19 cellular contexts compared by ENCODE assay signal in genomic region chr20:52102126-52102525, GRCh38.
DNase-seq lines count a peak whose midpoint lies in the region; ATAC-seq, FAIRE-seq and TF ChIP-seq lines count a peak whose summit lies in the region.
"Had no signal": no experiment of that assay in that cellular context is flagged by ENCODE, and none has a peak within 500 bp of the region (broad histone marks: within the 10 kb centered on the region; RNA-seq: fewer than 3 reads in every experiment).

No MANE protein-coding gene starts in this region.

- FAIRE-seq in astrocyte (lab: Jason Lieb, UNC), result no peak
- FAIRE-seq: D721Med, GM12892, GM18507, H1 had no signal

- POLR2A ChIA-PET in IMR-90 (lab: Charles Lee; ENCODE audit: unreplicated experiment), result interaction anchor here (0.6 kb wide), 1 partner anchor 8 kb away, joined by 3 read pairs; no protein-coding TSS in a partner anchor
- POLR2A ChIA-PET in HEK293T (lab: Yijun Ruan, JAX), result no interaction called here

- H3K9me3 Mint-ChIP-seq in astrocyte (ENCODE audit: unreplicated experiment), result no peaks in the 10 kb centered on the region
- H3K9me3 Mint-ChIP-seq: CD4-positive, alpha-beta T cell; H9 had no signal

- no peaks in the 10 kb centered on the region for H4K20me1 ChIP-seq in BLaER1 treated with 17β-estradiol and CSF1 and Interleukin-3, amounts not matched to agents 10 nM and 100 nM
- H4K20me1 ChIP-seq in IMR-90 (ENCODE audit: insufficient read depth, low read length) (peaks cover 4% of the 10 kb centered on the region; the same call in 1 of the 2 replicates), astrocyte (ENCODE audit: insufficient read depth, low read length) (peaks cover 37% of the 10 kb centered on the region)

- H3K27me3 ChIP-seq in BLaER1 treated with 17β-estradiol and CSF1 and Interleukin-3, amounts not matched to agents 10 nM and 100 nM, result no peaks in the 10 kb centered on the region
- H3K27me3 ChIP-seq in IMR-90 (ENCODE audit: control insufficient read depth, insufficient read depth, low read length), result peaks cover 12% of the 10 kb centered on the region
- no peaks in the 10 kb centered on the region for H3K27me3 ChIP-seq in astrocyte (ENCODE audit: insufficient read depth, low read length)

- peaks cover 30% of the 10 kb centered on the region for H3K27me3 Mint-ChIP-seq in astrocyte (ENCODE audit: low read depth, unreplicated experiment)

- no peak overlapping the region for H2AFZ ChIP-seq in IMR-90 (replicated peaks; ENCODE audit: low read length, poor library complexity)
- no peak overlapping the region for H2AFZ ChIP-seq in astrocyte (ENCODE audit: low read depth, low read length)

- H3K14ac ChIP-seq in IMR-90 (replicated peaks; ENCODE audit: low read depth, low read length), result no peak overlapping the region

- dilution Hi-C loops in IMR-90 (cut with HindIII; ENCODE audit: low sequenced_read_pairs, unreplicated experiment), result no loop called here

- H3K9me3 ChIP-seq in BLaER1 treated with 17β-estradiol and CSF1 and Interleukin-3, amounts not matched to agents 10 nM and 100 nM (replicated peaks in 1 of 11), result peaks cover 0 to 17% (median 8%) of the 10 kb centered on the region in 11 experiments; a peak in 10 of 22 replicates
- no peaks in the 10 kb centered on the region for H3K9me3 ChIP-seq in IMR-90 (ENCODE audit: control insufficient read depth, insufficient read depth, low read length)
- no peaks in the 10 kb centered on the region for H3K9me3 ChIP-seq in astrocyte (ENCODE audit: insufficient read depth, low read depth, low read length)

- no peak overlapping the region for H3K27ac Mint-ChIP-seq in astrocyte (ENCODE audit: unreplicated experiment)
- H3K27ac Mint-ChIP-seq: B cell; CD4-positive, alpha-beta T cell; H9 had no signal

- peak overlapping the region in 8 of 11 experiments; percentile 9 to 97 (median 90); a peak in 10 of 22 replicates for H3K4me2 ChIP-seq in BLaER1 treated with 17β-estradiol and CSF1 and Interleukin-3, amounts not matched to agents 10 nM and 100 nM
- H3K4me2 ChIP-seq in IMR-90 (ENCODE audit: low read depth, low read length), result no peak overlapping the region
- H3K4me2 ChIP-seq in astrocyte (ENCODE audit: low read length), result peak overlapping the region; percentile 100
- H3K4me2 ChIP-seq: KMS-11 had no signal

- H3K18ac ChIP-seq in IMR-90 (ENCODE audit: low read depth, low read length), result no peak overlapping the region

- no peak overlapping the region for H2BK120ac ChIP-seq in IMR-90 (ENCODE audit: low read depth, low read length)

- peak overlapping the region; percentile 34 for H3K4me3 Mint-ChIP-seq in astrocyte (ENCODE audit: unreplicated experiment)
- H3K4me3 Mint-ChIP-seq: CD4-positive, alpha-beta T cell had no signal

- peaks cover 40% of the 10 kb centered on the region for H3K79me2 ChIP-seq in astrocyte (ENCODE audit: insufficient read depth, low read length)

- ATAC-seq in IMR-90 (ENCODE audit: low read depth) (no peak), GM21786 (IDR thresholded peaks at IDR 0.05; ENCODE audit: unreplicated experiment) (no peak), HG02798 (IDR thresholded peaks at IDR 0.05; ENCODE audit: poor library complexity, unreplicated experiment) (no peak)

- no peak overlapping the region for H2AK5ac ChIP-seq in IMR-90 (ENCODE audit: low read depth, low read length)

- H3K79me1 ChIP-seq in IMR-90 (ENCODE audit: low read depth in 1 of 2, low read length in 2 of 2), result peaks cover 0 to 25% of the 10 kb centered on the region in 2 experiments; a peak in 1 of 4 replicates

- no peak overlapping the region for H3K4me3 ChIP-seq in BLaER1 treated with 17β-estradiol and CSF1 and Interleukin-3, amounts not matched to agents 10 nM and 100 nM
- H3K4me3 ChIP-seq in IMR-90 (ENCODE audit: insufficient read depth, low read depth, low read length) (no peak overlapping the region), astrocyte (ENCODE audit: insufficient read depth, low read depth, low read length) (no peak overlapping the region)

- no peak for TF ChIP-seq RAD21 in IMR-90 (IDR thresholded peaks at IDR 0.05; ENCODE audit: low read length)

- H2BK15ac ChIP-seq in IMR-90 (ENCODE audit: low read depth, low read length), result no peak overlapping the region

- H3K4me1 Mint-ChIP-seq in astrocyte (ENCODE audit: low read depth, unreplicated experiment), result peaks cover 4% of the 10 kb centered on the region

- in situ Hi-C loops in IMR-90 (cut with MboI; ENCODE audit: low sequenced_read_pairs), result no loop called here

- no peak overlapping the region for H4K8ac ChIP-seq in IMR-90 (ENCODE audit: low read depth in 2 of 2, low read length in 2 of 2)

- no peak overlapping the region for H4K91ac ChIP-seq in IMR-90 (ENCODE audit: insufficient read depth, low read depth, low read length)

- H3K23ac ChIP-seq in IMR-90 (ENCODE audit: low read depth, low read length), result peak overlapping the region; percentile 11; the same call in 1 of the 2 replicates

- no peak overlapping the region for H2BK20ac ChIP-seq in IMR-90 (ENCODE audit: low read depth, low read length)

- H2AK9ac ChIP-seq in IMR-90 (replicated peaks; ENCODE audit: low read depth, low read length, poor library complexity), result no peak overlapping the region

- H3K36me3 Mint-ChIP-seq in astrocyte (ENCODE audit: low read depth, unreplicated experiment), result peaks cover 3% of the 10 kb centered on the region

- no peak for TF ChIP-seq POLR2A in IMR-90 (IDR thresholded peaks at IDR 0.05; ENCODE audit: low read depth, low read length)

- WGBS in IMR-90 (ENCODE audit: extremely low coverage in 2 of 2, insufficient read length in 1 of 2), 2 experiments, result 80% methylated on average over 1 of the region's 4 CpGs; no CpG with 5 or more reads in 1 of the 2 experiments

- intact Hi-C loops in IMR-90 (cut with micrococcal nuclease), result no loop called here

- no peaks in the 10 kb centered on the region for H3K36me3 ChIP-seq in BLaER1 treated with 17β-estradiol and CSF1 and Interleukin-3, amounts not matched to agents 10 nM and 100 nM
- H3K36me3 ChIP-seq in IMR-90 (ENCODE audit: control insufficient read depth, insufficient read depth, low read length) (peaks cover under 1% of the 10 kb centered on the region; the same call in 1 of the 2 replicates), astrocyte (ENCODE audit: insufficient read depth, low read length) (peaks cover under 1% of the 10 kb centered on the region)

- TF ChIP-seq CTCF in IMR-90 (conservative IDR thresholded peaks at IDR 0.05; ENCODE audit: low read depth, low read length), result no peak
- no peak for TF ChIP-seq CTCF in astrocyte (IDR thresholded peaks at IDR 0.05; ENCODE audit: insufficient read depth, low read depth, low read length)

- no peak overlapping the region for H3K4ac ChIP-seq in IMR-90 (ENCODE audit: low read depth, low read length)

- H3K56ac ChIP-seq in IMR-90 (ENCODE audit: extremely low read depth, insufficient read depth, low read length), result no peak overlapping the region

- BruUV-seq in IMR-90 (replicated peaks; lab: Mats Ljungman, UMichigan), result no TSS peak

- no peak overlapping the region for H4K5ac ChIP-seq in IMR-90 (ENCODE audit: low read depth, low read length)

- 0 out of 2 replicates have a peak, but pooled peaks cover 4% of the 10 kb centered on the region for H3K9me1 ChIP-seq in IMR-90 (ENCODE audit: insufficient read depth, low read length)

- no peak overlapping the region for H3K9ac ChIP-seq in BLaER1 treated with 17β-estradiol and CSF1 and Interleukin-3, amounts not matched to agents 10 nM and 100 nM
- H3K9ac ChIP-seq in IMR-90 (ENCODE audit: low read depth, low read length) (no peak overlapping the region), astrocyte (ENCODE audit: low read length) (no peak overlapping the region)
- H3K9ac ChIP-seq: KMS-11 had no signal

- H3K4me1 ChIP-seq in BLaER1 treated with 17β-estradiol and CSF1 and Interleukin-3, amounts not matched to agents 10 nM and 100 nM, result peaks cover 33 to 56% (median 48%) of the 10 kb centered on the region in 10 experiments
- peaks cover 8% of the 10 kb centered on the region; the same call in 1 of the 2 replicates for H3K4me1 ChIP-seq in IMR-90 (ENCODE audit: control insufficient read depth, insufficient read depth, low read length)
- H3K4me1 ChIP-seq in astrocyte (ENCODE audit: insufficient read depth, low read length), result peaks cover 14% of the 10 kb centered on the region
- H3K4me1 ChIP-seq: Caco-2 had no signal

- DNase-seq in IMR-90, result no peak
- DNase-seq in astrocyte (ENCODE audit: low read depth), result no peak
- peak; percentile 53 for DNase-seq in mesenteric fat pad (ENCODE audit: low spot score)
- no peak for DNase-seq in HEK293T (ENCODE audit: extremely low spot score)
- no peak for DNase-seq in activated naive CD4-positive, alpha-beta T cell treated with anti-CD3 and anti-CD28 coated beads, Interleukin-2, amount 50 U/mL, for 16 hours
- DNase-seq: Caco-2; CD4-positive, alpha-beta T cell; GDM1; H9 had no signal

- CTCF ChIA-PET in IMR-90 (lab: Yijun Ruan, JAX) (interaction anchor here (1.0 kb wide), 1 partner anchor 210 kb away, joined by 3 read pairs; no protein-coding TSS in a partner anchor), HEK293T (lab: Yijun Ruan, JAX) (no interaction called here)

- no peak overlapping the region for H3K27ac ChIP-seq in BLaER1 treated with 17β-estradiol and CSF1 and Interleukin-3, amounts not matched to agents 10 nM and 100 nM
- H3K27ac ChIP-seq in IMR-90 (ENCODE audit: insufficient read depth, low read length) (no peak overlapping the region), astrocyte (ENCODE audit: low read depth, low read length) (no peak overlapping the region)
- H3K27ac ChIP-seq: C4-2B, KMS-11 had no signal

- no peak overlapping the region for H2BK5ac ChIP-seq in IMR-90 (ENCODE audit: low read depth, low read length, poor library complexity, severe bottlenecking)

TF ChIP-seq in IMR-90, 13 proteins besides CTCF, POLR2A, EP300 and RAD21:
- no peak for TF ChIP-seq RFX5 (IDR thresholded peaks at IDR 0.05; ENCODE audit: low read depth, low read length)
- TF ChIP-seq CHD1 (IDR thresholded peaks at IDR 0.05; ENCODE audit: low read depth, low read length), result no peak
- TF ChIP-seq MAFK (IDR thresholded peaks at IDR 0.05; ENCODE audit: low read depth, low read length), result no peak

TF ChIP-seq in HEK293T, 16 proteins besides CTCF, POLR2A, EP300 and RAD21:
- TF ChIP-seq FOXM1 (IDR thresholded peaks at IDR 0.05; ENCODE audit: borderline replicate concordance) (no peak), FOXA1 (IDR thresholded peaks at IDR 0.05) (no peak), ELF4 (IDR thresholded peaks at IDR 0.05) (no peak), ZNF384 (IDR thresholded peaks at IDR 0.05) (no peak), HDGF (IDR thresholded peaks at IDR 0.05; ENCODE audit: borderline replicate concordance) (no peak)
